18 cellular contexts compared by ENCODE assay signal in the genomic region with DNA sequence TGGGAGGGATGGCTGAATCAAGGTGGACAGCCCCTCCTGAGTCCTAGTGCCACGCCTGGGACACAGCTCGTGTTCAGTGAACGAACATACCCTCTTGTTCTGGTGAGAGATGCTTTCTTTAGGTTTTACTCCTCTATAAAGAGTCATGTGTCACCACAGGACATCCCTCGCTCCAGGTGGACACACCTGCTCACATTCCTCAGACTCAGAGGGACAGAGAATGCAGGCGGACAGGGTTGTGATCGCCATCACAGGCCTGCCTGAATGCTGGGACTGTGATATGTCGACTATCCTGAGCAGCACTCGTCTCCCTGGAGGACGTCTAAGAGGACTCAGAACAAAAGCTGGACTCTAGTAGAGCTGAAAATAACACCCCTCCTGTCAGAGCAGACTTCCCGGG.
DNase-seq lines count a peak whose midpoint lies in the region; ATAC-seq, FAIRE-seq and TF ChIP-seq lines count a peak whose summit lies in the region.
"Had no signal": no experiment of that assay in that cellular context is flagged by ENCODE, and none has a peak within 500 bp of the region (broad histone marks: within the 10 kb centered on the region; RNA-seq: fewer than 3 reads in every experiment).

No MANE protein-coding gene starts in this region.

- no peaks in the 10 kb centered on the region for H3K27me3 ChIP-seq in bronchial epithelial cell (ENCODE audit: control insufficient read depth, insufficient read depth, low read length)
- H3K27me3 ChIP-seq in transverse colon = no peaks in the 10 kb centered on the region

- H3K4me3 ChIP-seq in bronchial epithelial cell (ENCODE audit: low read depth, low read length) (no peak overlapping the region), transverse colon (no peak overlapping the region)
- H3K4me3 ChIP-seq: HAP-1 had no signal

- intact Hi-C loops in transverse colon (cut with DNase I; ENCODE audit: low total_unique reads) = no loop called here

- H3K27ac ChIP-seq in transverse colon = no peak overlapping the region
- H3K27ac ChIP-seq: C4-2B had no signal

- FAIRE-seq in bronchial epithelial cell (lab: Jason Lieb, UNC) = peak; percentile 23
- FAIRE-seq: GM12891 had no signal

- H3K4me1 ChIP-seq in transverse colon = no peaks in the 10 kb centered on the region
- H3K4me1 ChIP-seq: HAP-1 had no signal

- TF ChIP-seq CTCF in bronchial epithelial cell (IDR thresholded peaks at IDR 0.05; ENCODE audit: insufficient read depth, low read length, severe bottlenecking) (no peak), transverse colon (IDR thresholded peaks at IDR 0.05) (no peak)

- 82% methylated on average over 10 of the region's 10 CpGs; no CpG with 5 or more reads in 1 of the 2 donors for WGBS in transverse colon (ENCODE audit: low coverage in 1 of 2), 2 donors

- DNase-seq in activated effector memory CD4-positive, alpha-beta T cell treated with anti-CD3 and anti-CD28 coated beads, Interleukin-2, amount 50 U/mL, for 16 hours = peak; percentile 30
- DNase-seq in activated effector memory CD4-positive, alpha-beta T cell treated with Interleukin-2 at 50 U/mL for 16 hours = no peak
- DNase-seq in bronchial epithelial cell (ENCODE audit: low read depth) (no peak), transverse colon (peak; percentile 3), AG08395 (ENCODE audit: low spot score) (no peak)
- DNase-seq: DMS 273 treated with DMSO at 0.1 percent for 48 hours, GF-D8, NCI-H187, NCI-H446, NCI-H69, OCI-M1, SIG-M5 had no signal

- in situ Hi-C loops in transverse colon (cut with MboI; ENCODE audit: low pct_ligation_motif_present in 1 of 4, low pct_unique_long_range_greater_than_20kb in 1 of 4, low sequenced_read_pairs in 3 of 4) = no loop called here

- no peak for TF ChIP-seq POLR2A in transverse colon (IDR thresholded peaks at IDR 0.05)

- H3K36me3 ChIP-seq in bronchial epithelial cell (ENCODE audit: control insufficient read depth, insufficient read depth, low read length) (no peaks in the 10 kb centered on the region), transverse colon (no peaks in the 10 kb centered on the region)

- peak; percentile 24 for ATAC-seq in GM21381 (IDR thresholded peaks at IDR 0.05; ENCODE audit: unreplicated experiment)
- no peak for ATAC-seq in GM21619 (IDR thresholded peaks at IDR 0.05; ENCODE audit: unreplicated experiment)
- ATAC-seq in GM18861 (IDR thresholded peaks at IDR 0.05; ENCODE audit: unreplicated experiment) = no peak

- H3K9me3 ChIP-seq in transverse colon = no peaks in the 10 kb centered on the region
- H3K9me3 ChIP-seq: HAP-1 had no signal

- TF ChIP-seq EP300 in transverse colon (IDR thresholded peaks at IDR 0.05; ENCODE audit: low read depth) = no peak

Comparison
In these comparisons a context has a peak if more than half of its experiments do, and no peak if none do; other contexts are left out.
1. DNase-seq: peak in activated effector memory CD4-positive, alpha-beta T cell treated with anti-CD3 and anti-CD28 coated beads, Interleukin-2, amount 50 U/mL, for 16 hours (single experiment) and transverse colon (single experiment); none in activated effector memory CD4-positive, alpha-beta T cell treated with Interleukin-2 at 50 U/mL for 16 hours (single experiment), bronchial epithelial cell (single experiment) and AG08395 (single experiment).